24 cellular contexts compared by ENCODE assay signal in the genomic region with DNA sequence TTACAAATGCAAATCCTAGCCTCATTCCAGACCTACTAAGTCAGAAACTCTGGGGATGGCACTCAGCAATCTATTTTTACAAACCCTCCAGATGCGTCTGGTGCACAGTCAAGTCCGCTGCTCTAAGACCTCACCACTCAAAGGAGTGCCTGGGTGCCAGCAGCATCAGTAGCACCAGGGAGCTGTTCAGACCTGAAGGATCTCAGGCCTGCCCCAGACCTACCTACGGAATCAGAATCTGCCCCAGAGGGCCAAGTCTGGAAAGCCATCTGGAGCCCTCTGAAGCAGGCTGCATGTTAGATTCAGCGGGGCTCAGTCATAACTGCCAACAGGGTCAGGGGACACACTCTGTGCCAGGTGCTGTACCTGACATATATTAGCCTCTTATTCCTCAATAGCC. TPM values are rescaled to one million over a fixed set of nuclear protein-coding genes. Genes with fewer than 3 reads are reported as not detected.
A peak's percentile ranks its signal among the peaks of the same experiment; 100 is the strongest.
DNase-seq lines count a peak whose midpoint lies in the region; ATAC-seq, FAIRE-seq and TF ChIP-seq lines count a peak whose summit lies in the region.
"Had no signal": no experiment of that assay in that cellular context is flagged by ENCODE, and none has a peak within 500 bp of the region (broad histone marks: within the 10 kb centered on the region; RNA-seq: fewer than 3 reads in every experiment).

No MANE protein-coding gene starts in this region.

- H3K79me1 ChIP-seq in H1 (ENCODE audit: low read depth, low read length) (no peaks in the 10 kb centered on the region), trophoblast cell (ENCODE audit: low read length) (peaks cover 31% of the 10 kb centered on the region)

- H3K79me2 ChIP-seq in H1 (ENCODE audit: control insufficient read depth in 1 of 2, insufficient read depth in 2 of 2, low read length in 2 of 2) = no peaks in the 10 kb centered on the region
- H3K79me2 ChIP-seq in trophoblast cell (ENCODE audit: control insufficient read depth, insufficient read depth, low read length, poor library complexity) = peaks cover 6% of the 10 kb centered on the region

- H3K23me2 ChIP-seq in H1 (ENCODE audit: low read depth, low read length) = peaks cover 3% of the 10 kb centered on the region; the same call in 1 of the 2 replicates

- TF ChIP-seq CTCF in HEK293 (tag by site-specific recombination; IDR thresholded peaks at IDR 0.05) = no peak
- TF ChIP-seq CTCF in H1 (IDR thresholded peaks at IDR 0.05; ENCODE audit: control extremely low read depth in 1 of 3, insufficient read depth in 1 of 3, low read depth in 1 of 3, low read length in 3 of 3) = no peak

- H2AFZ ChIP-seq in H1 (ENCODE audit: low read length) = no peak overlapping the region
- no peak overlapping the region for H2AFZ ChIP-seq in trophoblast cell (ENCODE audit: insufficient read depth, low read length, poor library complexity)

- H4K91ac ChIP-seq in H1 (replicated peaks; ENCODE audit: insufficient read length, low read length) (no peak overlapping the region), trophoblast cell (ENCODE audit: low read depth, low read length) (no peak overlapping the region)

- H2AK5ac ChIP-seq in H1 (ENCODE audit: low read depth, low read length) (no peak overlapping the region), trophoblast cell (ENCODE audit: low read length) (no peak overlapping the region)

- H3K4me2 ChIP-seq in H1 (ENCODE audit: insufficient read depth in 1 of 2, low read depth in 2 of 2, low read length in 2 of 2) (no peak overlapping the region), trophoblast cell (ENCODE audit: low read length) (no peak overlapping the region)

- H2BK12ac ChIP-seq in H1 (ENCODE audit: low read depth, low read length) (no peak overlapping the region), trophoblast cell (ENCODE audit: low read length) (no peak overlapping the region)

- POLR2A ChIA-PET in HEK293 (lab: Yijun Ruan, JAX) (no interaction called here), H1 (lab: Charles Lee; ENCODE audit: partially characterized antibody) (interaction anchor here (1.1 kb wide), 1 partner anchor 29 kb away, joined by 3 read pairs; no protein-coding TSS in a partner anchor)

- H3K23ac ChIP-seq in H1 (ENCODE audit: insufficient read length) (no peak overlapping the region), trophoblast cell (ENCODE audit: low read length) (no peak overlapping the region)

- H3K4ac ChIP-seq in H1 (replicated peaks; ENCODE audit: insufficient read length, low read depth, low read length) (no peak overlapping the region), trophoblast cell (ENCODE audit: low read depth, low read length) (no peak overlapping the region)

- peaks cover 32% of the 10 kb centered on the region for H3K4me1 Mint-ChIP-seq in activated naive CD8-positive, alpha-beta T cell (ENCODE audit: low read depth)
- H3K4me1 Mint-ChIP-seq in activated naive CD8-positive, alpha-beta T cell treated with anti-CD3 and anti-CD28 coated beads, Interleukin-2, amount 50 U/mL, for 24 hours = peaks cover 6% of the 10 kb centered on the region

- H3K27me3 Mint-ChIP-seq in activated naive CD8-positive, alpha-beta T cell = peaks cover 10% of the 10 kb centered on the region
- peaks cover 27% of the 10 kb centered on the region for H3K27me3 Mint-ChIP-seq in activated naive CD8-positive, alpha-beta T cell treated with anti-CD3 and anti-CD28 coated beads, Interleukin-2, amount 50 U/mL, for 24 hours

- H3K4me3 ChIP-seq in HEK293 (ENCODE audit: low read depth, low read length) (no peak overlapping the region), H1 (ENCODE audit: extremely low read depth in 1 of 4, insufficient read depth in 2 of 4, low read depth in 3 of 4, low read length in 4 of 4) (no peak overlapping the region), trophoblast cell (ENCODE audit: low read depth, low read length) (no peak overlapping the region)
- H3K4me3 ChIP-seq: K562, MG63, SJSA1 had no signal

- H3K9me3 ChIP-seq in HEK293 (ENCODE audit: control insufficient read depth, insufficient read depth, low read depth, low read length) = no peaks in the 10 kb centered on the region
- H3K9me3 ChIP-seq in H1 (ENCODE audit: insufficient read depth in 2 of 2, low read depth in 1 of 2, low read length in 1 of 2) = no peaks in the 10 kb centered on the region
- H3K9me3 ChIP-seq in trophoblast cell (ENCODE audit: insufficient read depth, low read depth, low read length) = peaks cover 1% of the 10 kb centered on the region
- H3K9me3 ChIP-seq: MG63 had no signal

- TF ChIP-seq RAD21 in H1 (IDR thresholded peaks at IDR 0.05 in 1 of 2, conservative IDR thresholded peaks at IDR 0.05 in 1 of 2; ENCODE audit: low read depth in 2 of 2, low read length in 2 of 2) = no peak

- peak overlapping the region; percentile 31 for H3K4me3 Mint-ChIP-seq in activated naive CD8-positive, alpha-beta T cell
- H3K4me3 Mint-ChIP-seq in activated naive CD8-positive, alpha-beta T cell treated with anti-CD3 and anti-CD28 coated beads, Interleukin-2, amount 50 U/mL, for 24 hours = no peak overlapping the region
- H3K4me3 Mint-ChIP-seq: CD4-positive, alpha-beta T cell had no signal

- H3K27ac ChIP-seq in HEK293 (ENCODE audit: extremely low read depth, low read depth, low read length) (no peak overlapping the region), H1 (ENCODE audit: low read depth, low read length) (no peak overlapping the region), trophoblast cell (ENCODE audit: low read depth, low read length) (no peak overlapping the region)
- H3K27ac ChIP-seq: HL-60, SJSA1 had no signal

- H4K12ac ChIP-seq in trophoblast cell (ENCODE audit: low read depth, low read length) = no peak overlapping the region

- H3K56ac ChIP-seq in H1 (replicated peaks; ENCODE audit: insufficient read length, low read depth, low read length) = no peak overlapping the region

- FAIRE-seq in H1 (lab: Jason Lieb, UNC) = no peak
- FAIRE-seq: GM12891, HepG2, K562 had no signal

- H2BK15ac ChIP-seq in H1 (ENCODE audit: low read length) = no peak overlapping the region

- no peak for TF ChIP-seq EP300 in H1 (IDR thresholded peaks at IDR 0.05; ENCODE audit: borderline replicate concordance in 1 of 2, low read depth in 2 of 2, low read length in 2 of 2)

- peaks cover 0 to 20% (median 6%) of the 10 kb centered on the region in 4 experiments; a peak in 4 of 7 replicates for H3K27me3 ChIP-seq in H1 (replicated peaks in 1 of 4; ENCODE audit: control insufficient read depth in 3 of 4, extremely low read depth in 1 of 4, insufficient read depth in 3 of 4, low read length in 3 of 4)
- H3K27me3 ChIP-seq in trophoblast cell (ENCODE audit: insufficient read depth, low read length) = no peaks in the 10 kb centered on the region
- H3K27me3 ChIP-seq: MG63 had no signal

- no peak for DNase-seq in activated naive CD8-positive, alpha-beta T cell treated with anti-CD3 and anti-CD28 coated beads, Interleukin-2, amount 50 U/mL, for 24 hours
- DNase-seq in H1 (ENCODE audit: low read depth in 1 of 2, low spot score in 2 of 2) (no peak), trophoblast cell (no peak), SKM-1 treated with dmso at 0.1 percent for 144 hours (lab: John Stamatoyannopoulos, UW; ENCODE audit: unreplicated experiment) (no peak)
- DNase-seq: CD4-positive, alpha-beta T cell; COR-L47; DMS153; MG63; NCI-H1417 treated with DMSO at 0.1 percent for 48 hours; NCI-H1930; NCI-H226; NCI-H510A treated with DMSO at 0.1 percent for 48 hours had no signal

- CTCF ChIA-PET in HEK293 (lab: Yijun Ruan, JAX) (interaction anchor here (0.9 to 1.4 kb wide), 2 partner anchors 67 to 160 kb away, joined by 3 to 5 read pairs; a partner anchor contains a TSS), H1 (lab: Charles Lee; ENCODE audit: partially characterized antibody) (interaction anchor here (0.7 to 2.2 kb wide), 10 partner anchors 8 to 119 kb away, joined by 3 to 13 read pairs (median 3); no protein-coding TSS in a partner anchor)

- H3K36me3 Mint-ChIP-seq in activated naive CD8-positive, alpha-beta T cell = no peaks in the 10 kb centered on the region
- H3K36me3 Mint-ChIP-seq in activated naive CD8-positive, alpha-beta T cell treated with anti-CD3 and anti-CD28 coated beads, Interleukin-2, amount 50 U/mL, for 24 hours (ENCODE audit: low read depth) = no peaks in the 10 kb centered on the region

- H4K20me1 ChIP-seq in H1 (replicated peaks in 1 of 2; ENCODE audit: control insufficient read depth in 1 of 2, insufficient read depth in 2 of 2, low read length in 2 of 2) = no peaks in the 10 kb centered on the region

- H4K5ac ChIP-seq in H1 (ENCODE audit: insufficient read length, low read depth, low read length) = no peak overlapping the region

- H3K4me1 ChIP-seq in HEK293 (ENCODE audit: control insufficient read depth, insufficient read depth, low read length) (no peaks in the 10 kb centered on the region), H1 (replicated peaks in 1 of 4; ENCODE audit: control insufficient read depth in 3 of 4, insufficient read depth in 4 of 4, low read length in 3 of 4) (peaks cover 0 to 8% (median 2%) of the 10 kb centered on the region in 4 experiments; a peak in 3 of 7 replicates), trophoblast cell (ENCODE audit: control insufficient read depth in 1 of 2, insufficient read depth in 2 of 2, low read length in 2 of 2) (peaks cover 35 to 39% of the 10 kb centered on the region in 2 experiments)
- H3K4me1 ChIP-seq: SJSA1 had no signal

- H2BK120ac ChIP-seq in H1 (replicated peaks; ENCODE audit: low read depth, low read length) (no peak overlapping the region), trophoblast cell (ENCODE audit: insufficient read depth, low read length, poor library complexity) (peak overlapping the region; percentile 23)

- H3K18ac ChIP-seq in H1 (ENCODE audit: extremely low read depth, low read length) (no peak overlapping the region), trophoblast cell (ENCODE audit: low read length) (peak overlapping the region; percentile 10)

- ATAC-seq in activated naive CD8-positive, alpha-beta T cell treated with anti-CD3 and anti-CD28 coated beads, Interleukin-2, amount 50 U/mL, for 24 hours = no peak
- no peak for ATAC-seq in HG02870 (IDR thresholded peaks at IDR 0.05; ENCODE audit: unreplicated experiment)
- ATAC-seq: HepG2, K562, Right ventricle myocardium inferior had no signal

- no peak overlapping the region for H3K9ac ChIP-seq in H1 (replicated peaks in 1 of 4; ENCODE audit: extremely low read depth in 1 of 4, low read depth in 3 of 4, low read length in 3 of 4)
- H3K9ac ChIP-seq in trophoblast cell (ENCODE audit: low read length) = no peak overlapping the region

- H2BK5ac ChIP-seq in H1 (ENCODE audit: low read depth, low read length) (no peak overlapping the region), trophoblast cell (ENCODE audit: low read depth, low read length, poor library complexity) (no peak overlapping the region)

- H3K9me3 Mint-ChIP-seq in activated naive CD8-positive, alpha-beta T cell (ENCODE audit: low read depth) = no peaks in the 10 kb centered on the region
- H3K9me3 Mint-ChIP-seq in activated naive CD8-positive, alpha-beta T cell treated with anti-CD3 and anti-CD28 coated beads, Interleukin-2, amount 50 U/mL, for 24 hours = no peaks in the 10 kb centered on the region
- H3K9me3 Mint-ChIP-seq: CD4-positive, alpha-beta T cell had no signal

- 69% methylated on average over 4 of the region's 4 CpGs; no CpG with 5 or more reads in 1 of the 2 experiments for WGBS in H1 (ENCODE audit: extremely low coverage in 1 of 2, insufficient coverage in 1 of 2, insufficient read length in 1 of 2, insufficient replicate concordance in 2 of 2, low coverage in 1 of 2, low lambda C conversion rate in 2 of 2, missing lambda C conversion rate in 1 of 2), 2 experiments
- WGBS in trophoblast cell (ENCODE audit: extremely low coverage, insufficient coverage, insufficient read length) = no CpG with 5 or more reads among the region's 4 CpGs

- H3K36me3 ChIP-seq in HEK293 (ENCODE audit: control insufficient read depth in 2 of 2, insufficient read depth in 1 of 2, low read length in 2 of 2) = no peaks in the 10 kb centered on the region
- no peaks in the 10 kb centered on the region for H3K36me3 ChIP-seq in H1 (ENCODE audit: control insufficient read depth in 2 of 4, insufficient read depth in 4 of 4, low read length in 3 of 4)
- peaks cover 0 to 1% of the 10 kb centered on the region in 2 experiments for H3K36me3 ChIP-seq in trophoblast cell (ENCODE audit: control insufficient read depth in 1 of 2, insufficient read depth in 2 of 2, low read length in 2 of 2)
- H3K36me3 ChIP-seq: MG63, SJSA1 had no signal

- H3K14ac ChIP-seq in H1 (ENCODE audit: insufficient read length) (no peak overlapping the region), trophoblast cell (ENCODE audit: low read length) (no peak overlapping the region)

- H4K8ac ChIP-seq in H1 (ENCODE audit: extremely low read depth, insufficient read depth, low read length) (no peak overlapping the region), trophoblast cell (ENCODE audit: low read depth, low read length) (peak overlapping the region; percentile 19)

- no peak overlapping the region for H3K27ac Mint-ChIP-seq in activated naive CD8-positive, alpha-beta T cell
- no peak overlapping the region for H3K27ac Mint-ChIP-seq in activated naive CD8-positive, alpha-beta T cell treated with anti-CD3 and anti-CD28 coated beads, Interleukin-2, amount 50 U/mL, for 24 hours
- H3K27ac Mint-ChIP-seq: CD4-positive, alpha-beta T cell had no signal

- H2BK20ac ChIP-seq in H1 (ENCODE audit: low read length) = 0 out of 2 replicates have a peak overlapping the region, but pooled peaks have one; percentile 48

- TF ChIP-seq POLR2A in H1 (IDR thresholded peaks at IDR 0.05; ENCODE audit: control extremely low read depth in 1 of 2, low read depth in 2 of 2, low read length in 2 of 2) = no peak

RNA-seq across cellular contexts. Expression of a gene that starts 17.6 kb away (rescaled TPM):
- total RNA-seq in H1 (2021; fragmentation: NEBNext Ultra II Directional; extraction: Animal tissue kit (Norgen Biotek cat#: 25700)) = not detected in 2 replicates
- 0.03 TPM in 1 of 2 replicates, not detected in the other for polyA plus RNA-seq in H1 (2011; rRNA removed)
- polyA plus RNA-seq in H1 (2011; cell fraction: cytosol; rRNA removed) = not detected
- 0.07 TPM for polyA plus RNA-seq in H1 (2011; cell fraction: nucleus; rRNA removed)
- 0.11 to 0.12 TPM in 2 of 4 replicates, not detected in the others for polyA plus RNA-seq in H1 (2012, experiment 1 of 2)
- not detected for polyA plus RNA-seq in H1 (2012, experiment 2 of 2)
- polyA plus RNA-seq in H1 (2013, experiment 1 of 2) = 0.04 TPM
- polyA plus RNA-seq in H1 (2013, experiment 2 of 2) = 0.11 TPM
- polyA minus RNA-seq in H1 (2011; rRNA and poly(A)+ RNA removed) = not detected in 2 replicates
- polyA minus RNA-seq in H1 (2011; cell fraction: cytosol; rRNA and poly(A)+ RNA removed) = not detected
- polyA minus RNA-seq in H1 (2011; cell fraction: nucleus; rRNA and poly(A)+ RNA removed) = 0.20 TPM
- 7.3 and 9.2 TPM in 2 replicates for polyA plus RNA-seq in trophoblast cell (2013)
- total RNA-seq: HepG2, HT-29, K562, LHCN-M2, SJSA1 had no signal
- polyA plus RNA-seq: BJ, HepG2, K562 had no signal
